ENCODE assay signal across 1 cellular context in genomic region chr3:156120528-156121251, GRCh38.
TF ChIP-seq lines count a peak whose summit lies in the region.

Gene KCNAB1, plus strand, starts transcription at chr3:156120578.

TF ChIP-seq in A549, 52 proteins besides CTCF, POLR2A, EP300 and RAD21:
- TF ChIP-seq SMC3 (IDR thresholded peaks at IDR 0.05) = no peak
- TF ChIP-seq POLR2AphosphoS2 (conservative IDR thresholded peaks at IDR 0.05; ENCODE audit: low read length) = no peak
- no peak for TF ChIP-seq CBX8 (IDR thresholded peaks at IDR 0.05)
- no peak for TF ChIP-seq FOSB (CRISPR knock-in tag; IDR thresholded peaks at IDR 0.05)
- TF ChIP-seq ZFP36 (IDR thresholded peaks at IDR 0.05; ENCODE audit: borderline replicate concordance, partially characterized antibody) = no peak
- no peak for TF ChIP-seq HDAC2 (IDR thresholded peaks at IDR 0.05)
- no peak for TF ChIP-seq TP53 (CRISPR knock-in tag; IDR thresholded peaks at IDR 0.05)
- TF ChIP-seq TFCP2L1 (CRISPR knock-in tag; IDR thresholded peaks at IDR 0.05) = no peak
